In the genomic region with DNA sequence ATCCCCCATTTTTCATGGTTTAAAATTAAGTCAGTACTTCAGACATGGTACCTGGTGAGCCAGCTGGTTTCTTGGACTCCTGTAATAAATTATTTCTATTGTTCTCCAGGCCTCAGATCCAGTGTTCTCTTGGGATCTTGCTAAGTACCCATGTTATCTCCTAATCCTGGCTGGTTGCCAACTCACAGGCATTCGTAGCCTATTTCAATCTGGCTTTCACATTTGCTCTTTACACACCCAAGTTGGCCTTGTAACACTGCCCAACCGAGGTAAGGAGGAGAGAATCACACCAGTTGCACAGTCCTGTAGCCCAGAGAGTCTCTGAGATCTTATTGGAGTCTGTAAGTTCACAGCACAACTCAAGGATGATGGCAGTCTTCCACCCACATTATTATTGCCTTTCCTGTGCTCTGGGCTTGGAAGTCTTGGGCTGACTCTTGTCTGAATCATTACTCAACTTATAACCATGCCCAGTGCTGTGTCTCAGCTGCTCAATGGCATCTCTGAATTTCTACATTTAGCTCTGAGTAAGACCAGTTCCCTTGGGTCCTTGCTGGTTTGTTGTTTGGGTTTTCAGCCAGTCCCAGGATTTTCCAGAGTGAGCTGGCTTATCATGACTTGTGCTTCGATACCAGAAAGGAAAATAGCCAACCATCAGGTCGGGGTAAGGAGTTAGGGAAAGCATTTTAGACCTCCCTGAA, we compare ENCODE assay signal across 11 cellular contexts.
DNase-seq lines count a peak whose midpoint lies in the region; ATAC-seq and TF ChIP-seq lines count a peak whose summit lies in the region.
"Had no signal": no experiment of that assay in that cellular context is flagged by ENCODE, and none has a peak within 500 bp of the region (broad histone marks: within the 10 kb centered on the region; RNA-seq: fewer than 3 reads in every experiment).

No MANE protein-coding gene starts in this region.

- H3F3A ChIP-seq in GM23248 (ENCODE audit: insufficient read depth) (peaks cover 40% of the 10 kb centered on the region), PC-9 (ENCODE audit: insufficient read depth, low read depth) (no peaks in the 10 kb centered on the region)

- H3K27me3 ChIP-seq in GM23248 (replicated peaks; ENCODE audit: insufficient read depth) (no peaks in the 10 kb centered on the region), sigmoid colon (no peaks in the 10 kb centered on the region), PC-9 (ENCODE audit: insufficient read depth, low read depth) (no peaks in the 10 kb centered on the region)

- 1 to 3% methylated on average over 4 of the region's 4 CpGs for WGBS in GM23248 (ENCODE audit: low coverage in 1 of 2, low lambda C conversion rate in 2 of 2, missing lambda C conversion rate in 2 of 2), 2 experiments
- WGBS in sigmoid colon, 2 donors: 48 to 70% methylated on average over 4 of the region's 4 CpGs

- no peak for TF ChIP-seq POLR2A in sigmoid colon (IDR thresholded peaks at IDR 0.05)

- no peaks in the 10 kb centered on the region for H4K20me1 ChIP-seq in GM23248 (ENCODE audit: insufficient read depth)
- no peaks in the 10 kb centered on the region for H4K20me1 ChIP-seq in PC-9 (ENCODE audit: insufficient read depth)

- H3K79me2 ChIP-seq in GM23248 (ENCODE audit: insufficient read depth) (no peaks in the 10 kb centered on the region), PC-9 (ENCODE audit: low read depth) (no peaks in the 10 kb centered on the region)

- H3K4me3 ChIP-seq in GM23248 (peak overlapping the region; percentile 34), sigmoid colon (no peak overlapping the region), PC-9 (no peak overlapping the region)

- TF ChIP-seq EP300 in sigmoid colon (IDR thresholded peaks at IDR 0.05): no peak

- in situ Hi-C loops in GM23248 (cut with MboI): no loop called here

- no peak for ATAC-seq in GM21723 (IDR thresholded peaks at IDR 0.05; ENCODE audit: unreplicated experiment)

- H3K9ac ChIP-seq in GM23248: peak overlapping the region; percentile 44

- TF ChIP-seq CTCF in sigmoid colon (IDR thresholded peaks at IDR 0.05) (no peak), PC-9 (conservative IDR thresholded peaks at IDR 0.05) (no peak)

- no TSS peak for BruUV-seq in PC-9 (replicated peaks; lab: Mats Ljungman, UMichigan)

- intact Hi-C loops in sigmoid colon (cut with DNase I): no loop called here
- intact Hi-C loops in PC-9 (cut with micrococcal nuclease; ENCODE audit: unreplicated experiment): no loop called here

- peaks cover 4% of the 10 kb centered on the region for H3K9me2 ChIP-seq in GM23248 (ENCODE audit: insufficient read depth)
- no peaks in the 10 kb centered on the region for H3K9me2 ChIP-seq in PC-9 (ENCODE audit: insufficient read depth)

- H3K36me3 ChIP-seq in GM23248 (ENCODE audit: low read depth) (no peaks in the 10 kb centered on the region), sigmoid colon (no peaks in the 10 kb centered on the region), PC-9 (ENCODE audit: low read depth) (no peaks in the 10 kb centered on the region)

- peaks cover 43% of the 10 kb centered on the region for H3K4me1 ChIP-seq in GM23248 (ENCODE audit: insufficient read depth)
- H3K4me1 ChIP-seq in sigmoid colon: peaks cover 0 to 13% (median 6%) of the 10 kb centered on the region in 4 donors
- no peaks in the 10 kb centered on the region for H3K4me1 ChIP-seq in PC-9 (replicated peaks; ENCODE audit: insufficient read depth)

- H3K9me3 ChIP-seq in GM23248 (ENCODE audit: low read depth): no peaks in the 10 kb centered on the region
- H3K9me3 ChIP-seq in sigmoid colon: no peaks in the 10 kb centered on the region
- H3K9me3 ChIP-seq in PC-9 (ENCODE audit: insufficient read depth, low read depth): no peaks in the 10 kb centered on the region

- peak overlapping the region; percentile 90 for H3K27ac ChIP-seq in GM23248
- peak overlapping the region; percentile 48 for H3K27ac ChIP-seq in epithelial cell of prostate
- H3K27ac ChIP-seq in sigmoid colon: no peak overlapping the region
- H3K27ac ChIP-seq in PC-9: no peak overlapping the region

- CTCF ChIA-PET in PC-9 (lab: Charles Lee): no interaction called here

- H3K4me2 ChIP-seq in GM23248 (ENCODE audit: unreplicated experiment): peak overlapping the region; percentile 78
- H3K4me2 ChIP-seq in PC-9: no peak overlapping the region

- H2AFZ ChIP-seq in GM23248: peak overlapping the region; percentile 64
- H2AFZ ChIP-seq in PC-9: no peak overlapping the region

- POLR2A ChIA-PET in PC-9 (lab: Charles Lee; ENCODE audit: unreplicated experiment): no interaction called here

- DNase-seq in GM23248: peak; percentile 98
- peak; percentile 92 for DNase-seq in NCI-H226
- DNase-seq in epithelial cell of prostate (ENCODE audit: low read depth, low spot score): peak; percentile 67
- peak; percentile 86 for DNase-seq in renal cortical epithelial cell (ENCODE audit: low read depth)
- no peak for DNase-seq in sigmoid colon
- no peak for DNase-seq in globus pallidus (ENCODE audit: low spot score)
- no peak for DNase-seq in PC-9
- DNase-seq: activated CD8-positive, alpha-beta memory T cell treated with anti-CD3 and anti-CD28 coated beads for 24 hours; hypothalamus; Karpas-422 had no signal

Comparison
In these comparisons a context has a peak if more than half of its experiments do, and no peak if none do; other contexts are left out.
1. DNase-seq: peak in GM23248 (single experiment), NCI-H226 (single experiment), epithelial cell of prostate (single experiment) and renal cortical epithelial cell (single experiment); none in sigmoid colon (single experiment), globus pallidus (single experiment) and PC-9 (0 of 2).
2. H3K27ac ChIP-seq: peak in GM23248 (single experiment) and epithelial cell of prostate (single experiment); none in sigmoid colon (0 of 4) and PC-9 (single experiment).